In the genomic region with DNA sequence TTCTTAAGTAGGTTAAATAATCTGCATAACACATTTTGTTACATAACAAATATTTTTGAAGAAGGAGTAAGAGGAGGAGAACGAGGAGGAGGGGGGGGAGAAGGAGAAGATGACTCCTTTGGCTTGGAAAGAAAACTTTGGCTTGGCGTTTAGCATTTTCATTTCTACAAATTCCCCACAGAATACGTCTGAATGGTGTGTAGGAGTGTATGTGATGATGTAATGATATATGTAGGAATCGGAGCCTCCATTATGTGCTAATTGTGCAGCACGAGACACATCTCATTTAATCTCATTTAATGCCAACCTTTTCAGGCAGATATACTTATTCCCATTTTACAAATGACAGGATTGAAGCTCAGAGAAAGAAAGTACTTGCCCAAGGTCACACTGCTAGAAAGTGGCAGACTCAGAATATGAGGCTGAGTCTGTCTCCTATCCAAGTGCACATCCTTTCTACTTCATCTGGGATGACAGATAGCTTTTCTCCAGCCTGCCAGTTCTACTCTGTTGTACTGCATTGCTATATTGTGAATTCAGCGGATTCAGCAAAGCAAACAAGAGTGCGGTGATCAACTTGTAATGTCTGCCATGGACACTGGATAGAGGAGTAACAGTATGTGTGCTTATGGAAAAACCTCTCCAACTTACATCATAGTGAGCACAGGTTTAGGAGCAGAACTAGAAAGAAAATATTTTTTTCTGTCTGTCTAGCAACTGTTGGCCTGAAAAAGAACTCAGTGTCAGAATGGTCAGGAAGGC, we compare ENCODE assay signal across 11 cellular contexts. TPM values are rescaled to one million over a fixed set of nuclear protein-coding genes. Genes with fewer than 3 reads are reported as not detected.
DNase-seq lines count a peak whose midpoint lies in the region; ATAC-seq and TF ChIP-seq lines count a peak whose summit lies in the region.
"Had no signal": no experiment of that assay in that cellular context is flagged by ENCODE, and none has a peak within 500 bp of the region (broad histone marks: within the 10 kb centered on the region; RNA-seq: fewer than 3 reads in every experiment).

No MANE protein-coding gene starts in this region.

- TF ChIP-seq CTCF in foreskin keratinocyte (conservative IDR thresholded peaks at IDR 0.05) (no peak), osteocyte (IDR thresholded peaks at IDR 0.05) (no peak), WERI-Rb-1 (IDR thresholded peaks at IDR 0.05; ENCODE audit: low read depth, low read length) (no peak)

- H3K27ac ChIP-seq in foreskin keratinocyte: peak overlapping the region; percentile 44
- no peak overlapping the region for H3K27ac ChIP-seq in WERI-Rb-1
- H3K27ac ChIP-seq: brain microvascular endothelial cell had no signal

- H3K4me1 ChIP-seq in foreskin keratinocyte: peaks cover 9% of the 10 kb centered on the region

- no peaks in the 10 kb centered on the region for H3K36me3 Mint-ChIP-seq in activated naive CD4-positive, alpha-beta T cell treated with anti-CD3 and anti-CD28 coated beads, Interleukin-2, amount 50 U/mL, for 24 hours
- no peaks in the 10 kb centered on the region for H3K36me3 Mint-ChIP-seq in activated naive CD4-positive, alpha-beta T cell treated with anti-CD3 and anti-CD28 coated beads, Interleukin-2, amount 50 U/mL, for 72 hours
- no peaks in the 10 kb centered on the region for H3K36me3 Mint-ChIP-seq in osteocyte (ENCODE audit: unreplicated experiment)

- H3K4me3 Mint-ChIP-seq in activated naive CD4-positive, alpha-beta T cell treated with anti-CD3 and anti-CD28 coated beads, Interleukin-2, amount 50 U/mL, for 24 hours: no peak overlapping the region
- H3K4me3 Mint-ChIP-seq in osteocyte (ENCODE audit: unreplicated experiment): no peak overlapping the region

- H3K27ac Mint-ChIP-seq in activated naive CD4-positive, alpha-beta T cell treated with anti-CD3 and anti-CD28 coated beads, Interleukin-2, amount 50 U/mL, for 24 hours: peak overlapping the region; percentile 60
- H3K27ac Mint-ChIP-seq in activated naive CD4-positive, alpha-beta T cell treated with anti-CD3 and anti-CD28 coated beads, Interleukin-2, amount 50 U/mL, for 72 hours: no peak overlapping the region
- peak overlapping the region; percentile 93 for H3K27ac Mint-ChIP-seq in osteocyte (ENCODE audit: unreplicated experiment)

- no peaks in the 10 kb centered on the region for H3K9me3 ChIP-seq in WERI-Rb-1 (ENCODE audit: severe bottlenecking)

- no peaks in the 10 kb centered on the region for H3K27me3 Mint-ChIP-seq in activated naive CD4-positive, alpha-beta T cell treated with anti-CD3 and anti-CD28 coated beads, Interleukin-2, amount 50 U/mL, for 24 hours
- no peaks in the 10 kb centered on the region for H3K27me3 Mint-ChIP-seq in osteocyte (ENCODE audit: unreplicated experiment)

- no peak overlapping the region for H3K4me3 ChIP-seq in WERI-Rb-1 (ENCODE audit: low read depth, low read length)

- no peaks in the 10 kb centered on the region for H3K27me3 ChIP-seq in foreskin keratinocyte
- no peaks in the 10 kb centered on the region for H3K27me3 ChIP-seq in WERI-Rb-1 (ENCODE audit: insufficient read depth, low read depth, severe bottlenecking)
- H3K27me3 ChIP-seq: brain microvascular endothelial cell had no signal

- H3K4me1 Mint-ChIP-seq in activated naive CD4-positive, alpha-beta T cell treated with anti-CD3 and anti-CD28 coated beads, Interleukin-2, amount 50 U/mL, for 24 hours: peaks cover 25% of the 10 kb centered on the region
- H3K4me1 Mint-ChIP-seq in osteocyte (ENCODE audit: unreplicated experiment): peaks cover 53% of the 10 kb centered on the region

- H3K9me3 Mint-ChIP-seq in activated naive CD4-positive, alpha-beta T cell treated with anti-CD3 and anti-CD28 coated beads, Interleukin-2, amount 50 U/mL, for 24 hours: no peaks in the 10 kb centered on the region
- H3K9me3 Mint-ChIP-seq in activated naive CD4-positive, alpha-beta T cell treated with anti-CD3 and anti-CD28 coated beads, Interleukin-2, amount 50 U/mL, for 72 hours: no peaks in the 10 kb centered on the region
- no peaks in the 10 kb centered on the region for H3K9me3 Mint-ChIP-seq in osteocyte (ENCODE audit: unreplicated experiment)

- ATAC-seq in activated naive CD4-positive, alpha-beta T cell treated with anti-CD3 and anti-CD28 coated beads, Interleukin-2, amount 50 U/mL, for 72 hours: no peak
- ATAC-seq in foreskin keratinocyte (no peak), GM21381 (IDR thresholded peaks at IDR 0.05; ENCODE audit: unreplicated experiment) (no peak)

- no peak for DNase-seq in activated naive CD4-positive, alpha-beta T cell treated with anti-CD3 and anti-CD28 coated beads, Interleukin-2, amount 50 U/mL, for 72 hours (ENCODE audit: low spot score in 2 of 2)
- DNase-seq in foreskin keratinocyte (peak in 1 of 2 donors; percentile 38), osteocyte (ENCODE audit: extremely low spot score, unreplicated experiment) (no peak), WERI-Rb-1 (no peak), GOT3 (lab: John Stamatoyannopoulos, UW) (no peak)
- DNase-seq in activated CD4-positive, CD25-positive, alpha-beta regulatory T cell (lab: John Stamatoyannopoulos, UW): no peak
- DNase-seq: NCI-H2081 treated with DMSO at 0.1 percent for 48 hours had no signal

- no peaks in the 10 kb centered on the region for H3K36me3 ChIP-seq in WERI-Rb-1
- H3K36me3 ChIP-seq: brain microvascular endothelial cell had no signal

RNA-seq across cellular contexts. Expression of a gene that starts 10.4 kb away (rescaled TPM):
- not detected for total RNA-seq in activated naive CD4-positive, alpha-beta T cell treated with anti-CD3 and anti-CD28 coated beads, Interleukin-2, amount 50 U/mL, for 72 hours
- 0.11 and 0.37 TPM in 2 replicates for total RNA-seq in foreskin keratinocyte
- polyA plus RNA-seq in foreskin keratinocyte: 0.07 and 0.18 TPM in 2 replicates
- total RNA-seq in osteocyte: 0.16 and 0.24 TPM in 2 replicates
- total RNA-seq: activated CD8-positive, alpha-beta memory T cell treated with anti-CD3 and anti-CD28 coated beads for 36 hours had no signal

RNA-seq across cellular contexts. Expression of a gene that starts 21.3 kb away (rescaled TPM):
- under 1 TPM in 1 of 2 donors, not detected in 1; 0.30 TPM for total RNA-seq in activated naive CD4-positive, alpha-beta T cell treated with anti-CD3 and anti-CD28 coated beads, Interleukin-2, amount 50 U/mL, for 72 hours
- total RNA-seq in foreskin keratinocyte (0.95 and 1.0 TPM in 2 replicates), osteocyte (0.52 and 1.6 TPM in 2 replicates)
- 1.1 and 1.3 TPM in 2 replicates for polyA plus RNA-seq in foreskin keratinocyte
- total RNA-seq: activated CD8-positive, alpha-beta memory T cell treated with anti-CD3 and anti-CD28 coated beads for 36 hours had no signal

Comparison
In these comparisons a context has a peak if more than half of its experiments do, and no peak if none do; other contexts are left out.
1. H3K27ac Mint-ChIP-seq: peak in activated naive CD4-positive, alpha-beta T cell treated with anti-CD3 and anti-CD28 coated beads, Interleukin-2, amount 50 U/mL, for 24 hours (single experiment) and osteocyte (single experiment); none in activated naive CD4-positive, alpha-beta T cell treated with anti-CD3 and anti-CD28 coated beads, Interleukin-2, amount 50 U/mL, for 72 hours (0 of 2).